ENCODE assay signal across 29 cellular contexts in the genomic region with DNA sequence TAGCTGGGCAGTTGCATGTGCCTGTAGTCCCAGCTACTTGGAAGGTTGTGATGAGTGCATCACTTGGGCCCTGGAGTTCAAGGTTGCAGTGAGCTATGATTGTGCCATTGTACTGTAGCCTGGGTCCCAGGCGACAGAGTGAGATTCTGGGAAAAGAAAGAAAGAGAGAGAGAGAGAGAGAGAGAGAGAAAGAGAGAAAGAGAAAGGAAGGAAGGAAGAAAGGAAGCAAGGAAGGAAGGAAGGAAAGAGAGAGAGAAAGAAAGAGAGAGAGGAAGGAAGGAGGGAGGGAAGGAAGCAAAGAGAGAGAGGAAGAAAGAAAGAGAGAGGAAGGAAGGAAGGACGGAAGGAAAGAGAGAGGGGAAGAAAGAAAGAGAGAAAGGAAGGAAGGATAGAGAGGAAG.
"Had no signal": no experiment of that assay in that cellular context is flagged by ENCODE, and none has a peak within 500 bp of the region (broad histone marks: within the 10 kb centered on the region; RNA-seq: fewer than 3 reads in every experiment).

No MANE protein-coding gene starts in this region.

- H3K4me1 ChIP-seq: adrenal gland, breast epithelium, colonic mucosa, esophagus squamous epithelium, gastroesophageal sphincter had no signal

- H3K27ac Mint-ChIP-seq: activated CD8-positive, alpha-beta T cell treated with anti-CD3 and anti-CD28 coated beads for 36 hours; activated naive CD4-positive, alpha-beta T cell treated with anti-CD3 and anti-CD28 coated beads for 36 hours; activated naive CD4-positive, alpha-beta T cell treated with anti-CD3 and anti-CD28 coated beads, Interleukin-2, amount 50 U/mL, for 24 hours; activated naive CD8-positive, alpha-beta T cell treated with anti-CD3 and anti-CD28 coated beads for 36 hours; activated naive CD8-positive, alpha-beta T cell treated with anti-CD3 and anti-CD28 coated beads, Interleukin-2, amount 50 U/mL, for 24 hours; activated T-helper 17 cell treated with anti-CD3 and anti-CD28 coated beads, Interleukin-2, amount 50 U/mL, for 72 hours; WTC11 had no signal

- ATAC-seq: activated CD8-positive, alpha-beta T cell treated with anti-CD3 and anti-CD28 coated beads for 36 hours; activated naive CD8-positive, alpha-beta T cell treated with anti-CD3 and anti-CD28 coated beads, Interleukin-2, amount 50 U/mL, for 24 hours; activated T-cell treated with anti-CD3 and anti-CD28 coated beads, Interleukin-2, amount 50 U/mL, for 4 hours; activated T-helper 17 cell treated with anti-CD3 and anti-CD28 coated beads, Interleukin-2, amount 50 U/mL, for 72 hours; body of pancreas; gastroesophageal sphincter; WTC11 had no signal

- H3K27me3 Mint-ChIP-seq: activated naive CD8-positive, alpha-beta T cell treated with anti-CD3 and anti-CD28 coated beads for 36 hours; activated naive CD8-positive, alpha-beta T cell treated with anti-CD3 and anti-CD28 coated beads, Interleukin-2, amount 50 U/mL, for 24 hours; activated T-helper 17 cell treated with anti-CD3 and anti-CD28 coated beads, Interleukin-2, amount 50 U/mL, for 72 hours had no signal

- H3K4me3 Mint-ChIP-seq: activated CD8-positive, alpha-beta T cell treated with anti-CD3 and anti-CD28 coated beads for 36 hours; activated naive CD4-positive, alpha-beta T cell treated with anti-CD3 and anti-CD28 coated beads for 36 hours; activated naive CD4-positive, alpha-beta T cell treated with anti-CD3 and anti-CD28 coated beads, Interleukin-2, amount 50 U/mL, for 24 hours; activated naive CD8-positive, alpha-beta T cell treated with anti-CD3 and anti-CD28 coated beads for 36 hours; activated naive CD8-positive, alpha-beta T cell treated with anti-CD3 and anti-CD28 coated beads, Interleukin-2, amount 50 U/mL, for 24 hours; activated T-cell treated with anti-CD3 and anti-CD28 coated beads, Interleukin-2, amount 50 U/mL, for 4 hours; activated T-helper 17 cell treated with anti-CD3 and anti-CD28 coated beads, Interleukin-2, amount 50 U/mL, for 72 hours; WTC11 had no signal

- H3K36me3 Mint-ChIP-seq: activated naive CD4-positive, alpha-beta T cell treated with anti-CD3 and anti-CD28 coated beads, Interleukin-2, amount 50 U/mL, for 24 hours; activated naive CD8-positive, alpha-beta T cell treated with anti-CD3 and anti-CD28 coated beads for 36 hours had no signal

- H3K27me3 ChIP-seq: adrenal gland, body of pancreas, breast epithelium, cardiac muscle cell, colonic mucosa, esophagus squamous epithelium, gastroesophageal sphincter had no signal

- H3K4me3 ChIP-seq: adrenal gland, body of pancreas, breast epithelium, cardiac muscle cell, colonic mucosa, esophagus squamous epithelium, gastroesophageal sphincter had no signal

- H3K36me3 ChIP-seq: adrenal gland, breast epithelium, cardiac muscle cell, colonic mucosa, esophagus squamous epithelium, gastroesophageal sphincter had no signal

- H3K9me3 ChIP-seq: adrenal gland, body of pancreas, breast epithelium, colonic mucosa, esophagus squamous epithelium, gastroesophageal sphincter had no signal

- H3K27ac ChIP-seq: adrenal gland, body of pancreas, breast epithelium, cardiac muscle cell, colonic mucosa, epithelial cell of prostate, esophagus squamous epithelium, gastroesophageal sphincter had no signal

- DNase-seq: activated CD4-positive, alpha-beta T cell treated with anti-CD3 and anti-CD28 coated beads for 1 hour; activated CD4-positive, alpha-beta T cell treated with anti-CD3 and anti-CD28 coated beads for 4 hours; activated CD4-positive, alpha-beta T cell treated with anti-CD3 and anti-CD28 coated beads, Interleukin-2, amount 50 U/mL, for 1 hour; activated CD4-positive, alpha-beta T cell treated with anti-CD3 and anti-CD28 coated beads, Interleukin-2, amount 50 U/mL, for 48 hours; activated CD8-positive, alpha-beta memory T cell treated with anti-CD3 and anti-CD28 coated beads for 24 hours; activated CD8-positive, alpha-beta T cell treated with anti-CD3 and anti-CD28 coated beads for 36 hours; activated effector memory CD4-positive, alpha-beta T cell treated with anti-CD3 and anti-CD28 coated beads, Interleukin-2, amount 50 U/mL, for 16 hours; activated naive CD4-positive, alpha-beta T cell treated with anti-CD3 and anti-CD28 coated beads for 36 hours; activated naive CD8-positive, alpha-beta T cell treated with anti-CD3 and anti-CD28 coated beads for 36 hours; activated naive CD8-positive, alpha-beta T cell treated with anti-CD3 and anti-CD28 coated beads, Interleukin-2, amount 50 U/mL, for 24 hours; activated T-cell treated with anti-CD3 and anti-CD28 coated beads, Interleukin-2, amount 50 U/mL, for 4 hours; adrenal gland; amygdala; aorta; body of pancreas; central memory CD4-positive, alpha-beta T cell; cerebellar nuclear complex; colonic mucosa; effector CD8-positive, alpha-beta T cell; esophagus squamous epithelium; foreskin melanocyte; T-helper 2 cell had no signal

- H3K4me1 Mint-ChIP-seq: activated naive CD4-positive, alpha-beta T cell treated with anti-CD3 and anti-CD28 coated beads, Interleukin-2, amount 50 U/mL, for 24 hours; activated naive CD8-positive, alpha-beta T cell treated with anti-CD3 and anti-CD28 coated beads for 36 hours; activated naive CD8-positive, alpha-beta T cell treated with anti-CD3 and anti-CD28 coated beads, Interleukin-2, amount 50 U/mL, for 24 hours; activated T-helper 17 cell treated with anti-CD3 and anti-CD28 coated beads, Interleukin-2, amount 50 U/mL, for 72 hours; WTC11 had no signal

- H3K9me3 Mint-ChIP-seq: activated naive CD4-positive, alpha-beta T cell treated with anti-CD3 and anti-CD28 coated beads, Interleukin-2, amount 50 U/mL, for 24 hours had no signal
